8 cellular contexts compared by ENCODE assay signal in genomic region chr9:120842685-120843485, GRCh38. TPM values are rescaled to one million over a fixed set of nuclear protein-coding genes. Genes with fewer than 3 reads are reported as not detected.
DNase-seq lines count a peak whose midpoint lies in the region; ATAC-seq, FAIRE-seq and TF ChIP-seq lines count a peak whose summit lies in the region.

Gene PSMD5, minus strand, starts transcription at chr9:120842922. Its CDS starts 13 bp downstream, at chr9:120842909.

- no peaks in the 10 kb centered on the region; the same call in 1 of the 2 replicates for H3K9me3 ChIP-seq in AG04450 (ENCODE audit: control insufficient read depth, insufficient read depth, low read length)
- no peaks in the 10 kb centered on the region for H3K9me3 ChIP-seq in kidney (ENCODE audit: control insufficient read depth in 1 of 2, low read length in 2 of 2)

- H3K27me3 ChIP-seq in AG04450 (ENCODE audit: control insufficient read depth, insufficient read depth, low read length): no peaks in the 10 kb centered on the region

- peak; percentile 100 for DNase-seq in AG04450 (ENCODE audit: low read depth, low spot score)
- DNase-seq in NCI-H460 (ENCODE audit: extremely low read depth, low read depth): peak; percentile 100
- peak; percentile 87 to 95 for DNase-seq in activated CD4-positive, alpha-beta T cell treated with anti-CD3 and anti-CD28 coated beads for 24 hours (ENCODE audit: low read depth in 2 of 2)
- peak; percentile 94 for DNase-seq in cerebellum (ENCODE audit: low spot score)
- DNase-seq in kidney: peak; percentile 100
- peak; percentile 98 for DNase-seq in stimulated activated CD4-positive, alpha-beta T cell treated with anti-CD3 and anti-CD28 coated beads, Interleukin-15, amount 100 ng/mL, for 24 hours

- H3K4me1 ChIP-seq in kidney (ENCODE audit: control insufficient read depth in 1 of 2, insufficient read depth in 1 of 2, low read depth in 1 of 2, low read length in 2 of 2): peaks cover 14 to 20% of the 10 kb centered on the region in 2 donors

- peak within 1 kb of the TSS; percentile 95 to 98 for H3K9ac ChIP-seq in kidney (ENCODE audit: low read length in 2 of 2)

- H3K27ac ChIP-seq in AG04450 (ENCODE audit: low read depth, low read length): peak within 1 kb of the TSS; percentile 100
- peak within 1 kb of the TSS; percentile 88 to 97 for H3K27ac ChIP-seq in kidney (ENCODE audit: low read depth in 2 of 2, low read length in 2 of 2)

- CTCF ChIA-PET in AG04450 (lab: Charles Lee): interaction anchor here (0.7 to 1.3 kb wide), 2 partner anchors 219 to 223 kb away, joined by 3 to 4 read pairs; no protein-coding TSS in a partner anchor

- peak within 1 kb of the TSS; percentile 100 for H3K4me3 ChIP-seq in AG04450 (ENCODE audit: low read depth, low read length)
- peak within 1 kb of the TSS; percentile 93 to 95 for H3K4me3 ChIP-seq in kidney (ENCODE audit: low read length in 2 of 2)

- peaks cover 0 to 15% of the 10 kb centered on the region in 2 donors for H3K36me3 ChIP-seq in kidney (ENCODE audit: control insufficient read depth in 1 of 2, insufficient read depth in 2 of 2, low read length in 2 of 2)

- TF ChIP-seq CTCF in AG04450 (IDR thresholded peaks at IDR 0.05; ENCODE audit: low read depth, low read length) (no peak), kidney (IDR thresholded peaks at IDR 0.05; ENCODE audit: borderline replicate concordance, extremely low read depth, insufficient read depth) (no peak)

- FAIRE-seq in kidney (lab: Jason Lieb, UNC): no peak

- POLR2A ChIA-PET in AG04450 (lab: Yijun Ruan, JAX): interaction anchor here (0.7 to 1.7 kb wide), 3 partner anchors 20 to 47 kb away, joined by 3 to 6 read pairs (median 4); no protein-coding TSS in a partner anchor

- ATAC-seq in GM18909 (IDR thresholded peaks at IDR 0.05; ENCODE audit: poor library complexity, unreplicated experiment) (peak; percentile 99), HG03196 (IDR thresholded peaks at IDR 0.05; ENCODE audit: unreplicated experiment) (peak; percentile 99)

- intact Hi-C loops in kidney (cut with DNase I): no loop called here

RNA-seq across cellular contexts. Expression of gene PSMD5, which starts in this region (rescaled TPM):
- polyA plus RNA-seq in AG04450 (2011; rRNA removed) (43.2 and 57.6 TPM in 2 replicates), kidney (ENCODE audit: insufficient read depth, low read depth, low replicate concordance) (17.1 TPM)
- 18.3 and 28.8 TPM in 2 replicates for polyA minus RNA-seq in AG04450 (2011; rRNA and poly(A)+ RNA removed)
- total RNA-seq in NCI-H460 (2014; rRNA removed; shearing (Covaris generic)): 30.9 and 36.9 TPM in 2 replicates
- polyA plus RNA-seq in NCI-H460 (2014; cell fraction: nucleus; rRNA removed): 24.1 and 26.7 TPM in 2 replicates
- total RNA-seq in cerebellum (25.8 TPM), kidney (38.3 TPM)

Comparison
In these comparisons a context has a peak if more than half of its experiments do, and no peak if none do; other contexts are left out.
1. Peak in every context shown above with its lines: DNase-seq, ATAC-seq, H3K4me3 ChIP-seq and H3K27ac ChIP-seq.